13 cellular contexts compared by ENCODE assay signal in genomic region chrX:18900401-18900976, GRCh38.
"Had no signal": no experiment of that assay in that cellular context is flagged by ENCODE, and none has a peak within 500 bp of the region (broad histone marks: within the 10 kb centered on the region; RNA-seq: fewer than 3 reads in every experiment).

No MANE protein-coding gene starts in this region.

- ATAC-seq: natural killer cell; stimulated activated effector memory CD8-positive, alpha-beta T cell treated with anti-CD3 and anti-CD28 coated beads, Interleukin-12 subunit alpha, Interleukin-12 subunit beta, amount 100 ng/mL, for 72 hours; T-cell had no signal

- H3K4me1 Mint-ChIP-seq: activated naive CD8-positive, alpha-beta T cell treated with anti-CD3 and anti-CD28 coated beads for 36 hours; natural killer cell; stimulated activated effector memory CD8-positive, alpha-beta T cell treated with anti-CD3 and anti-CD28 coated beads, Interleukin-12 subunit alpha, Interleukin-12 subunit beta, amount 100 ng/mL, for 72 hours had no signal

- H3K27me3 ChIP-seq: pancreas had no signal

- H3K9me3 Mint-ChIP-seq: activated naive CD8-positive, alpha-beta T cell treated with anti-CD3 and anti-CD28 coated beads for 36 hours; natural killer cell; stimulated activated effector memory CD8-positive, alpha-beta T cell treated with anti-CD3 and anti-CD28 coated beads, Interleukin-12 subunit alpha, Interleukin-12 subunit beta, amount 100 ng/mL, for 72 hours; T-cell; T-helper 2 cell treated with Interferon-gamma antibody and Interleukin-4, amounts not matched to agents 5 μg/mL and 100 μg/mL, for 36 hours had no signal

- H3K4me3 ChIP-seq: coronary artery, left ventricle myocardium inferior, pancreas, skin epidermis, thoracic aorta had no signal

- H3K27ac ChIP-seq: coronary artery, left ventricle myocardium inferior, pancreas, skin epidermis, thoracic aorta, VCaP had no signal

- H3K4me1 ChIP-seq: pancreas had no signal

- H3K27ac Mint-ChIP-seq: activated naive CD8-positive, alpha-beta T cell treated with anti-CD3 and anti-CD28 coated beads for 36 hours; natural killer cell; stimulated activated effector memory CD8-positive, alpha-beta T cell treated with anti-CD3 and anti-CD28 coated beads, Interleukin-12 subunit alpha, Interleukin-12 subunit beta, amount 100 ng/mL, for 72 hours; T-helper 2 cell treated with Interferon-gamma antibody and Interleukin-4, amounts not matched to agents 5 μg/mL and 100 μg/mL, for 36 hours had no signal

- H3K27me3 Mint-ChIP-seq: activated naive CD8-positive, alpha-beta T cell treated with anti-CD3 and anti-CD28 coated beads for 36 hours; T-cell had no signal

- H3K4me3 Mint-ChIP-seq: activated naive CD8-positive, alpha-beta T cell treated with anti-CD3 and anti-CD28 coated beads for 36 hours; natural killer cell; stimulated activated effector memory CD8-positive, alpha-beta T cell treated with anti-CD3 and anti-CD28 coated beads, Interleukin-12 subunit alpha, Interleukin-12 subunit beta, amount 100 ng/mL, for 72 hours; T-cell; T-helper 2 cell treated with Interferon-gamma antibody and Interleukin-4, amounts not matched to agents 5 μg/mL and 100 μg/mL, for 36 hours had no signal

- H3K9me3 ChIP-seq: left ventricle myocardium inferior, pancreas, thoracic aorta had no signal

- DNase-seq: activated CD4-positive, CD25-positive, alpha-beta regulatory T cell treated with anti-CD3 and anti-CD28 coated beads, Interleukin-2, amount 50 U/mL, for 72 hours; activated naive CD8-positive, alpha-beta T cell treated with anti-CD3 and anti-CD28 coated beads for 36 hours; activated T-cell treated with anti-CD3 and anti-CD28 coated beads, Interleukin-2, amount 50 U/mL, for 1 hour; left ventricle myocardium inferior; natural killer cell; pancreas had no signal

- H3K36me3 ChIP-seq: pancreas, thoracic aorta had no signal

- H3K36me3 Mint-ChIP-seq: activated naive CD8-positive, alpha-beta T cell treated with anti-CD3 and anti-CD28 coated beads for 36 hours; natural killer cell had no signal
